2 cellular contexts compared by ENCODE assay signal in genomic region chr9:25732101-25732500, GRCh38. TPM values are rescaled to one million over a fixed set of nuclear protein-coding genes. Genes with fewer than 3 reads are reported as not detected.
"Had no signal": no experiment of that assay in that cellular context is flagged by ENCODE, and none has a peak within 500 bp of the region (broad histone marks: within the 10 kb centered on the region; RNA-seq: fewer than 3 reads in every experiment).

No MANE protein-coding gene starts in this region.

RNA-seq across cellular contexts. Expression of gene TUSC1, which starts 53.9 kb away (rescaled TPM):
- total RNA-seq: H7, H9 had no signal
